12 cellular contexts compared by ENCODE assay signal in genomic region chr19:3536429-3537100, GRCh38.
DNase-seq lines count a peak whose midpoint lies in the region; ATAC-seq and TF ChIP-seq lines count a peak whose summit lies in the region.
"Had no signal": no experiment of that assay in that cellular context is flagged by ENCODE, and none has a peak within 500 bp of the region (broad histone marks: within the 10 kb centered on the region; RNA-seq: fewer than 3 reads in every experiment).

No MANE protein-coding gene starts in this region.

- peaks cover 3 to 5% of the 10 kb centered on the region in 2 donors for H3K4me1 Mint-ChIP-seq in effector memory CD8-positive, alpha-beta T cell (ENCODE audit: low read depth in 2 of 2)

- POLR2A ChIA-PET in HEK293 (lab: Yijun Ruan, JAX): interaction anchor here (0.6 to 0.8 kb wide), 3 partner anchors 20 to 824 kb away, joined by 3 read pairs; no protein-coding TSS in a partner anchor

- DNase-seq in caudate nucleus (lab: John Stamatoyannopoulos, UW) (peak in 54 of 61 donors; percentile 14 to 84 (median 64)), hippocampal formation (lab: John Stamatoyannopoulos, UW) (peak; percentile 56 to 73), NCI-H2227 treated with DMSO at 0.1 percent for 48 hours (lab: John Stamatoyannopoulos, UW) (no peak)
- DNase-seq in effector memory CD8-positive, alpha-beta T cell: no peak
- DNase-seq: NCI-H1048, nephron progenitor cell, SHP77 treated with DMSO at 0.1 percent for 48 hours had no signal

- peaks cover 63% of the 10 kb centered on the region for H3K36me3 Mint-ChIP-seq in effector memory CD8-positive, alpha-beta T cell (ENCODE audit: insufficient read depth)

- no peaks in the 10 kb centered on the region for H3K4me1 ChIP-seq in HEK293 (ENCODE audit: control insufficient read depth, insufficient read depth, low read length)

- H3K27ac ChIP-seq in HEK293 (ENCODE audit: extremely low read depth, low read depth, low read length) (no peak overlapping the region), caudate nucleus (ENCODE audit: low read depth, low read length) (peak overlapping the region; percentile 83), skin epidermis (peak overlapping the region in 13 of 21 experiments; percentile 29 to 75 (median 66))
- H3K27ac ChIP-seq: VCaP had no signal

- no peak for TF ChIP-seq CTCF in HEK293 (tag by site-specific recombination; IDR thresholded peaks at IDR 0.05)

- peaks cover 3 to 56% of the 10 kb centered on the region in 2 experiments; a peak in 2 of 3 replicates for H3K36me3 ChIP-seq in HEK293 (ENCODE audit: control insufficient read depth in 2 of 2, insufficient read depth in 1 of 2, low read length in 2 of 2)

- ATAC-seq in GM21515 (IDR thresholded peaks at IDR 0.05; ENCODE audit: unreplicated experiment): no peak
- ATAC-seq in GM21619 (IDR thresholded peaks at IDR 0.05; ENCODE audit: unreplicated experiment): no peak
- no peak for ATAC-seq in effector memory CD8-positive, alpha-beta T cell (replicated peaks)

- H3K4me3 ChIP-seq in HEK293 (ENCODE audit: low read depth, low read length) (no peak overlapping the region), skin epidermis (no peak overlapping the region)

- H3K9me3 Mint-ChIP-seq in effector memory CD8-positive, alpha-beta T cell: no peaks in the 10 kb centered on the region
- H3K9me3 Mint-ChIP-seq: nephron progenitor cell had no signal

- H3K4me3 Mint-ChIP-seq in effector memory CD8-positive, alpha-beta T cell: no peak overlapping the region
- H3K4me3 Mint-ChIP-seq: nephron progenitor cell had no signal

- no peaks in the 10 kb centered on the region for H3K9me3 ChIP-seq in HEK293 (ENCODE audit: control insufficient read depth, insufficient read depth, low read depth, low read length)

- CTCF ChIA-PET in HEK293 (lab: Yijun Ruan, JAX): interaction anchor here (0.6 kb wide), 1 partner anchor 389 kb away, joined by 4 read pairs; no protein-coding TSS in a partner anchor

- H3K27me3 Mint-ChIP-seq in effector memory CD8-positive, alpha-beta T cell: no peaks in the 10 kb centered on the region

- no peak overlapping the region for H3K27ac Mint-ChIP-seq in effector memory CD8-positive, alpha-beta T cell
- H3K27ac Mint-ChIP-seq: nephron progenitor cell had no signal

TF ChIP-seq in HEK293, 187 proteins besides CTCF, POLR2A, EP300 and RAD21:
- TF ChIP-seq ZFHX2 (tag by site-specific recombination; conservative IDR thresholded peaks at IDR 0.05) (peak; percentile 47; the same call in 1 of the 2 replicates), ZNF600 (tag by site-specific recombination; IDR thresholded peaks at IDR 0.05) (peak; percentile 38; the same call in 1 of the 2 replicates), HIC1 (tag by site-specific recombination; IDR thresholded peaks at IDR 0.05) (peak; percentile 66; the same call in 1 of the 2 replicates), HOXD13 (CRISPR knock-in tag; IDR thresholded peaks at IDR 0.05; ENCODE audit: borderline replicate concordance) (no peak)

Comparison
In these comparisons a context has a peak if more than half of its experiments do, and no peak if none do; other contexts are left out.
1. DNase-seq: peak in caudate nucleus (54 of 61) and hippocampal formation (2 of 2); none in NCI-H2227 treated with DMSO at 0.1 percent for 48 hours (single experiment) and effector memory CD8-positive, alpha-beta T cell (0 of 3).